Comparison of ENCODE assay signal across 1 cellular context in genomic region chr6:30489081-30490030, GRCh38.
TF ChIP-seq lines count a peak whose summit lies in the region.

TSS of gene HLA-E (plus strand) at chr6:30489509. CDS start at chr6:30489532, 23 bp downstream.

TF ChIP-seq in H1, 55 proteins besides CTCF, POLR2A, EP300 and RAD21 (continued from another document):
- no peak for TF ChIP-seq RNF2 (IDR thresholded peaks at IDR 0.05; ENCODE audit: borderline replicate concordance, low read depth, low read length, missing control alignments, poor library complexity, severe bottlenecking)
- peak; percentile 59 for TF ChIP-seq KDM4A (IDR thresholded peaks at IDR 0.05; ENCODE audit: low read depth, low read length, severe bottlenecking)
- TF ChIP-seq HDAC2 (IDR thresholded peaks at IDR 0.05; ENCODE audit: borderline replicate concordance in 1 of 2, low read depth in 2 of 2, low read length in 2 of 2) = no peak
- no peak for TF ChIP-seq NANOG (IDR thresholded peaks at IDR 0.05; ENCODE audit: insufficient read depth, low read depth, low read length, poor library complexity, severe bottlenecking)
- peak; percentile 63; the same call in 1 of the 2 replicates for TF ChIP-seq KDM1A (IDR thresholded peaks at IDR 0.05; ENCODE audit: borderline replicate concordance, low read length)
- TF ChIP-seq CHD1 (IDR thresholded peaks at IDR 0.05; ENCODE audit: low read depth, low read length) = no peak
- TF ChIP-seq MAX (IDR thresholded peaks at IDR 0.05) = no peak
- TF ChIP-seq MAFK (IDR thresholded peaks at IDR 0.05; ENCODE audit: low read depth, low read length) = peak; percentile 24; the same call in 1 of the 2 replicates
- peak; percentile 36 for TF ChIP-seq ASH2L (IDR thresholded peaks at IDR 0.05; ENCODE audit: low read length)
- no peak for TF ChIP-seq RXRA (IDR thresholded peaks at IDR 0.05; ENCODE audit: insufficient read depth, low read depth, low read length)
- no peak for TF ChIP-seq SIX5 (IDR thresholded peaks at IDR 0.05; ENCODE audit: low read depth, low read length)
- TF ChIP-seq SUZ12 (IDR thresholded peaks at IDR 0.05; ENCODE audit: low read length) = no peak
- TF ChIP-seq ATF3 (IDR thresholded peaks at IDR 0.05; ENCODE audit: insufficient read depth, low read depth, low read length) = no peak
- no peak for TF ChIP-seq SAP30 (IDR thresholded peaks at IDR 0.05; ENCODE audit: insufficient read depth, insufficient replicate concordance, low read length)
- no peak for TF ChIP-seq CBX5 (IDR thresholded peaks at IDR 0.05; ENCODE audit: low read depth, low read length)
- TF ChIP-seq BCL11A (IDR thresholded peaks at IDR 0.05; ENCODE audit: low read depth in 2 of 2, low read length in 2 of 2) = no peak
- no peak for TF ChIP-seq EGR1 (IDR thresholded peaks at IDR 0.05; ENCODE audit: borderline replicate concordance, low read depth, low read length)
- TF ChIP-seq GABPA (IDR thresholded peaks at IDR 0.05; ENCODE audit: borderline replicate concordance, insufficient read depth, low read length) = no peak
- no peak for TF ChIP-seq CHD7 (IDR thresholded peaks at IDR 0.05; ENCODE audit: insufficient replicate concordance, low read length)
- TF ChIP-seq SIN3A (conservative IDR thresholded peaks at IDR 0.05 in 1 of 2, IDR thresholded peaks at IDR 0.05 in 1 of 2; ENCODE audit: low read depth in 1 of 2, low read length in 2 of 2) = 0 out of 4 replicates have a peak, but pooled peaks have one; percentile 15 to 26
- peak; percentile 83; the same call in 1 of the 2 replicates for TF ChIP-seq GTF2F1 (IDR thresholded peaks at IDR 0.05; ENCODE audit: borderline replicate concordance, low read depth, low read length)
- TF ChIP-seq CREB1 (IDR thresholded peaks at IDR 0.05) = peak; percentile 93
- TF ChIP-seq TCF12 (IDR thresholded peaks at IDR 0.05; ENCODE audit: low read depth, low read length) = no peak
- TF ChIP-seq BRCA1 (IDR thresholded peaks at IDR 0.05; ENCODE audit: low read depth, low read length) = no peak
- no peak for TF ChIP-seq YY1 (IDR thresholded peaks at IDR 0.05; ENCODE audit: low read depth, low read length)
- peak; percentile 57; the same call in 1 of the 2 replicates for TF ChIP-seq CHD2 (IDR thresholded peaks at IDR 0.05; ENCODE audit: low read length)
- no peak for TF ChIP-seq SP4 (IDR thresholded peaks at IDR 0.05; ENCODE audit: low read length)
- TF ChIP-seq POLR2AphosphoS5 (IDR thresholded peaks at IDR 0.05; ENCODE audit: low read depth, low read length) = peak; percentile 94
- TF ChIP-seq KDM5A (IDR thresholded peaks at IDR 0.05; ENCODE audit: low read length) = no peak
- no peak for TF ChIP-seq EZH2 (IDR thresholded peaks at IDR 0.05; ENCODE audit: low read depth, low read length, severe bottlenecking)
- TF ChIP-seq BACH1 (IDR thresholded peaks at IDR 0.05; ENCODE audit: low read length) = no peak
- TF ChIP-seq SIRT6 (IDR thresholded peaks at IDR 0.05; ENCODE audit: low read length) = no peak
- TF ChIP-seq CBX8 (IDR thresholded peaks at IDR 0.05; ENCODE audit: borderline replicate concordance, low read depth, low read length) = no peak
- TF ChIP-seq JUN (IDR thresholded peaks at IDR 0.05; ENCODE audit: low read depth, low read length) = no peak
- no peak for TF ChIP-seq JUND (IDR thresholded peaks at IDR 0.05; ENCODE audit: low read length)
- TF ChIP-seq HDAC6 (IDR thresholded peaks at IDR 0.05; ENCODE audit: low read depth, low read length) = no peak
- no peak for TF ChIP-seq ATF2 (IDR thresholded peaks at IDR 0.05; ENCODE audit: low read length)
